In genomic region chr1:211601982-211602644, GRCh38 we compare ENCODE assay signal across 1 cellular context.
TF ChIP-seq lines count a peak whose summit lies in the region.

No MANE protein-coding gene starts in this region.

TF ChIP-seq in HepG2, 621 proteins besides CTCF, POLR2A, EP300 and RAD21 (continued from another document):
- no peak for TF ChIP-seq THAP7 (CRISPR knock-in tag; IDR thresholded peaks at IDR 0.05)
- no peak for TF ChIP-seq ATF6 (CRISPR knock-in tag; conservative IDR thresholded peaks at IDR 0.05)
- TF ChIP-seq ZNF549 (CRISPR knock-in tag; IDR thresholded peaks at IDR 0.05) = no peak
- no peak for TF ChIP-seq ZNF674 (CRISPR knock-in tag; IDR thresholded peaks at IDR 0.05; ENCODE audit: low read depth)
- TF ChIP-seq MLX (CRISPR knock-in tag; IDR thresholded peaks at IDR 0.05) = no peak
- TF ChIP-seq SAFB2 (CRISPR knock-in tag; IDR thresholded peaks at IDR 0.05; ENCODE audit: borderline replicate concordance, low read depth) = no peak
- TF ChIP-seq SP4 (CRISPR knock-in tag; IDR thresholded peaks at IDR 0.05) = no peak
- no peak for TF ChIP-seq CBX5 (CRISPR knock-in tag; IDR thresholded peaks at IDR 0.05; ENCODE audit: borderline replicate concordance)
- TF ChIP-seq ZNF788 (CRISPR knock-in tag; IDR thresholded peaks at IDR 0.05; ENCODE audit: borderline replicate concordance) = no peak
- no peak for TF ChIP-seq ZNF552 (CRISPR knock-in tag; IDR thresholded peaks at IDR 0.05; ENCODE audit: borderline replicate concordance)
- TF ChIP-seq RBAK (CRISPR knock-in tag; IDR thresholded peaks at IDR 0.05) = no peak
- TF ChIP-seq MEIS1 (CRISPR knock-in tag; IDR thresholded peaks at IDR 0.05; ENCODE audit: borderline replicate concordance) = no peak
TF ChIP-seq in HepG2: peak in this region for 0.
